Comparison of ENCODE assay signal across 1 cellular context in the genomic region with DNA sequence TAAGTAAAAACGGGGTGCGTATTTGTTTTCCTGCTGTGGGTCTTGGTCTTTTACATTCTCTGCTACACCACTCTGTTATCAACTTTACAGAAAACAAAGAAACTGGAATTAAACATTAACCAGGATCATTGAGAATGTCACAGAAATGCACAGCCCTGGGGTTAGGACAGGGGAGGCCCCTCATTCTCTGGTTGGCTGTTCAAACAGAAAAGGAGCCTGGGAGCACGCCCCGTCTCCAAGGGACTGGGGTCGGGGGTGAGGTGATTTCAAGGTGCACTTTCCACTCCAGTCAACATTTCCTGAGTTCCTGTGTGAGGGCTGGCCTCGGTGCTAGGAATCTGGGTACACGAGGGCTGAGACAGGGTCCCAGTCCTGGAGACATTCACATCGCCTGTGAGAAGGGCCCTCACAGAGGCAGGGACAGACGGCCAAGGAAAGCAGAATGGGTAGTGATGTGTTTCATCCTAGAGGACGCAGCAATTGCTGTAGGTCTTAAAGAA.
A peak's percentile ranks its signal among the peaks of the same experiment; 100 is the strongest.
TF ChIP-seq lines count a peak whose summit lies in the region.

No MANE protein-coding gene starts in this region.

TF ChIP-seq in HepG2, 621 proteins besides CTCF, POLR2A, EP300 and RAD21 (continued from another document and continues in another):
- TF ChIP-seq, protein P1, sequence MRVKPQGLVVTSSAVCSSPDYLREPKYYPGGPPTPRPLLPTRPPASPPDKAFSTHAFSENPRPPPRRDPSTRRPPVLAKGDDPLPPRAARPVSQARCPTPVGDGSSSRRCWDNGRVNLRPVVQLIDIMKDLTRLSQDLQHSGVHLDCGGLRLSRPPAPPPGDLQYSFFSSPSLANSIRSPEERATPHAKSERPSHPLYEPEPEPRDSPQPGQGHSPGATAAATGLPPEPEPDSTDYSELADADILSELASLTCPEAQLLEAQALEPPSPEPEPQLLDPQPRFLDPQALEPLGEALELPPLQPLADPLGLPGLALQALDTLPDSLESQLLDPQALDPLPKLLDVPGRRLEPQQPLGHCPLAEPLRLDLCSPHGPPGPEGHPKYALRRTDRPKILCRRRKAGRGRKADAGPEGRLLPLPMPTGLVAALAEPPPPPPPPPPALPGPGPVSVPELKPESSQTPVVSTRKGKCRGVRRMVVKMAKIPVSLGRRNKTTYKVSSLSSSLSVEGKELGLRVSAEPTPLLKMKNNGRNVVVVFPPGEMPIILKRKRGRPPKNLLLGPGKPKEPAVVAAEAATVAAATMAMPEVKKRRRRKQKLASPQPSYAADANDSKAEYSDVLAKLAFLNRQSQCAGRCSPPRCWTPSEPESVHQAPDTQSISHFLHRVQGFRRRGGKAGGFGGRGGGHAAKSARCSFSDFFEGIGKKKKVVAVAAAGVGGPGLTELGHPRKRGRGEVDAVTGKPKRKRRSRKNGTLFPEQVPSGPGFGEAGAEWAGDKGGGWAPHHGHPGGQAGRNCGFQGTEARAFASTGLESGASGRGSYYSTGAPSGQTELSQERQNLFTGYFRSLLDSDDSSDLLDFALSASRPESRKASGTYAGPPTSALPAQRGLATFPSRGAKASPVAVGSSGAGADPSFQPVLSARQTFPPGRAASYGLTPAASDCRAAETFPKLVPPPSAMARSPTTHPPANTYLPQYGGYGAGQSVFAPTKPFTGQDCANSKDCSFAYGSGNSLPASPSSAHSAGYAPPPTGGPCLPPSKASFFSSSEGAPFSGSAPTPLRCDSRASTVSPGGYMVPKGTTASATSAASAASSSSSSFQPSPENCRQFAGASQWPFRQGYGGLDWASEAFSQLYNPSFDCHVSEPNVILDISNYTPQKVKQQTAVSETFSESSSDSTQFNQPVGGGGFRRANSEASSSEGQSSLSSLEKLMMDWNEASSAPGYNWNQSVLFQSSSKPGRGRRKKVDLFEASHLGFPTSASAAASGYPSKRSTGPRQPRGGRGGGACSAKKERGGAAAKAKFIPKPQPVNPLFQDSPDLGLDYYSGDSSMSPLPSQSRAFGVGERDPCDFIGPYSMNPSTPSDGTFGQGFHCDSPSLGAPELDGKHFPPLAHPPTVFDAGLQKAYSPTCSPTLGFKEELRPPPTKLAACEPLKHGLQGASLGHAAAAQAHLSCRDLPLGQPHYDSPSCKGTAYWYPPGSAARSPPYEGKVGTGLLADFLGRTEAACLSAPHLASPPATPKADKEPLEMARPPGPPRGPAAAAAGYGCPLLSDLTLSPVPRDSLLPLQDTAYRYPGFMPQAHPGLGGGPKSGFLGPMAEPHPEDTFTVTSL (CRISPR knock-in tag; IDR thresholded peaks at IDR 0.05; ENCODE audit: borderline replicate concordance) = peak; percentile 82; the same call in 1 of the 2 replicates
- TF ChIP-seq ZSCAN25 (CRISPR knock-in tag; IDR thresholded peaks at IDR 0.05) (peak; percentile 45; the same call in 1 of the 2 replicates), POGZ (CRISPR knock-in tag; IDR thresholded peaks at IDR 0.05) (peak; percentile 55; the same call in 1 of the 2 replicates), PHF20 (CRISPR knock-in tag; IDR thresholded peaks at IDR 0.05) (no peak), ZNF670 (CRISPR knock-in tag; IDR thresholded peaks at IDR 0.05; ENCODE audit: borderline replicate concordance) (peak; percentile 67; the same call in 1 of the 2 replicates), RFXAP (CRISPR knock-in tag; IDR thresholded peaks at IDR 0.05; ENCODE audit: borderline replicate concordance) (peak; percentile 95), ZNF530 (CRISPR knock-in tag; IDR thresholded peaks at IDR 0.05; ENCODE audit: low read depth) (no peak), TCF7 (IDR thresholded peaks at IDR 0.05; ENCODE audit: low read depth) (peak; percentile 56), THAP11 (CRISPR knock-in tag; IDR thresholded peaks at IDR 0.05) (peak; percentile 38; the same call in 1 of the 2 replicates), PITX1 (CRISPR knock-in tag; IDR thresholded peaks at IDR 0.05) (peak; percentile 66; the same call in 1 of the 2 replicates), KDM2A (CRISPR knock-in tag; IDR thresholded peaks at IDR 0.05; ENCODE audit: borderline replicate concordance, low read depth) (peak; percentile 36; the same call in 1 of the 2 replicates), PHF5A (CRISPR knock-in tag; IDR thresholded peaks at IDR 0.05; ENCODE audit: low read depth, unreplicated experiment) (peak; percentile 48), NR2C2 (CRISPR knock-in tag; IDR thresholded peaks at IDR 0.05; ENCODE audit: borderline replicate concordance) (peak; percentile 45; the same call in 1 of the 2 replicates), POLR2AphosphoS5 (IDR thresholded peaks at IDR 0.05; ENCODE audit: low read depth, low read length) (peak; percentile 74), ASH2L (IDR thresholded peaks at IDR 0.05; ENCODE audit: insufficient read length, low read depth, low read length) (peak; percentile 32), KLF11 (CRISPR knock-in tag; IDR thresholded peaks at IDR 0.05) (peak; percentile 74; the same call in 1 of the 2 replicates), ZNF615 (CRISPR knock-in tag; IDR thresholded peaks at IDR 0.05; ENCODE audit: borderline replicate concordance) (peak; percentile 65; the same call in 1 of the 2 replicates), NR2F6 (IDR thresholded peaks at IDR 0.05) (peak; percentile 79), NR2F6 (CRISPR knock-in tag; IDR thresholded peaks at IDR 0.05) (peak; percentile 68), NCOA5 (CRISPR knock-in tag; IDR thresholded peaks at IDR 0.05) (no peak), RNF2 (conservative IDR thresholded peaks at IDR 0.05; ENCODE audit: low read depth) (no peak), FOXP1 (IDR thresholded peaks at IDR 0.05) (no peak), FOXP1 (CRISPR knock-in tag; IDR thresholded peaks at IDR 0.05) (peak; percentile 77; the same call in 1 of the 2 replicates), NKX3-1 (CRISPR knock-in tag; IDR thresholded peaks at IDR 0.05) (no peak), MED1 (CRISPR knock-in tag; IDR thresholded peaks at IDR 0.05) (peak; percentile 78), ZNF557 (CRISPR knock-in tag; IDR thresholded peaks at IDR 0.05) (no peak), SALL1 (CRISPR knock-in tag; IDR thresholded peaks at IDR 0.05) (peak; percentile 88), SAP130 (CRISPR knock-in tag; IDR thresholded peaks at IDR 0.05; ENCODE audit: low read depth) (peak; percentile 64), MIER3 (CRISPR knock-in tag; IDR thresholded peaks at IDR 0.05; ENCODE audit: borderline replicate concordance) (no peak), ZNF260 (CRISPR knock-in tag; IDR thresholded peaks at IDR 0.05; ENCODE audit: borderline replicate concordance, low read depth) (no peak), ZNF781 (CRISPR knock-in tag; IDR thresholded peaks at IDR 0.05; ENCODE audit: borderline replicate concordance, not compliant biosample characterization) (peak; percentile 61), ZEB1 (IDR thresholded peaks at IDR 0.05; ENCODE audit: insufficient replicate concordance, low read depth) (peak; percentile 29)
- TF ChIP-seq, protein P2, sequence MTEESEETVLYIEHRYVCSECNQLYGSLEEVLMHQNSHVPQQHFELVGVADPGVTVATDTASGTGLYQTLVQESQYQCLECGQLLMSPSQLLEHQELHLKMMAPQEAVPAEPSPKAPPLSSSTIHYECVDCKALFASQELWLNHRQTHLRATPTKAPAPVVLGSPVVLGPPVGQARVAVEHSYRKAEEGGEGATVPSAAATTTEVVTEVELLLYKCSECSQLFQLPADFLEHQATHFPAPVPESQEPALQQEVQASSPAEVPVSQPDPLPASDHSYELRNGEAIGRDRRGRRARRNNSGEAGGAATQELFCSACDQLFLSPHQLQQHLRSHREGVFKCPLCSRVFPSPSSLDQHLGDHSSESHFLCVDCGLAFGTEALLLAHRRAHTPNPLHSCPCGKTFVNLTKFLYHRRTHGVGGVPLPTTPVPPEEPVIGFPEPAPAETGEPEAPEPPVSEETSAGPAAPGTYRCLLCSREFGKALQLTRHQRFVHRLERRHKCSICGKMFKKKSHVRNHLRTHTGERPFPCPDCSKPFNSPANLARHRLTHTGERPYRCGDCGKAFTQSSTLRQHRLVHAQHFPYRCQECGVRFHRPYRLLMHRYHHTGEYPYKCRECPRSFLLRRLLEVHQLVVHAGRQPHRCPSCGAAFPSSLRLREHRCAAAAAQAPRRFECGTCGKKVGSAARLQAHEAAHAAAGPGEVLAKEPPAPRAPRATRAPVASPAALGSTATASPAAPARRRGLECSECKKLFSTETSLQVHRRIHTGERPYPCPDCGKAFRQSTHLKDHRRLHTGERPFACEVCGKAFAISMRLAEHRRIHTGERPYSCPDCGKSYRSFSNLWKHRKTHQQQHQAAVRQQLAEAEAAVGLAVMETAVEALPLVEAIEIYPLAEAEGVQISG (CRISPR knock-in tag; IDR thresholded peaks at IDR 0.05) = peak; percentile 24
- TF ChIP-seq, protein P3, sequence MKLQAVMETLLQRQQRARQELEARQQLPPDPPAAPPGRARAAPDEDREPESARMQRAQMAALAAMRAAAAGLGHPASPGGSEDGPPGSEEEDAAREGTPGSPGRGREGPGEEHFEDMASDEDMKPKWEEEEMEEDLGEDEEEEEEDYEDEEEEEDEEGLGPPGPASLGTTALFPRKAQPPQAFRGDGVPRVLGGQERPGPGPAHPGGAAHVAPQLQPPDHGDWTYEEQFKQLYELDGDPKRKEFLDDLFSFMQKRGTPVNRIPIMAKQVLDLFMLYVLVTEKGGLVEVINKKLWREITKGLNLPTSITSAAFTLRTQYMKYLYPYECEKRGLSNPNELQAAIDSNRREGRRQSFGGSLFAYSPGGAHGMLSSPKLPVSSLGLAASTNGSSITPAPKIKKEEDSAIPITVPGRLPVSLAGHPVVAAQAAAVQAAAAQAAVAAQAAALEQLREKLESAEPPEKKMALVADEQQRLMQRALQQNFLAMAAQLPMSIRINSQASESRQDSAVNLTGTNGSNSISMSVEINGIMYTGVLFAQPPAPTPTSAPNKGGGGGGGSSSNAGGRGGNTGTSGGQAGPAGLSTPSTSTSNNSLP (IDR thresholded peaks at IDR 0.05; ENCODE audit: low read depth, low read length) = 0 out of 2 replicates have a peak, but pooled peaks have one; percentile 13
- TF ChIP-seq, protein P4, sequence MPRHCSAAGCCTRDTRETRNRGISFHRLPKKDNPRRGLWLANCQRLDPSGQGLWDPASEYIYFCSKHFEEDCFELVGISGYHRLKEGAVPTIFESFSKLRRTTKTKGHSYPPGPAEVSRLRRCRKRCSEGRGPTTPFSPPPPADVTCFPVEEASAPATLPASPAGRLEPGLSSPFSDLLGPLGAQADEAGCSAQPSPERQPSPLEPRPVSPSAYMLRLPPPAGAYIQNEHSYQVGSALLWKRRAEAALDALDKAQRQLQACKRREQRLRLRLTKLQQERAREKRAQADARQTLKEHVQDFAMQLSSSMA (CRISPR knock-in tag; IDR thresholded peaks at IDR 0.05) = 0 out of 2 replicates have a peak, but pooled peaks have one; percentile 44
- TF ChIP-seq, protein P5, sequence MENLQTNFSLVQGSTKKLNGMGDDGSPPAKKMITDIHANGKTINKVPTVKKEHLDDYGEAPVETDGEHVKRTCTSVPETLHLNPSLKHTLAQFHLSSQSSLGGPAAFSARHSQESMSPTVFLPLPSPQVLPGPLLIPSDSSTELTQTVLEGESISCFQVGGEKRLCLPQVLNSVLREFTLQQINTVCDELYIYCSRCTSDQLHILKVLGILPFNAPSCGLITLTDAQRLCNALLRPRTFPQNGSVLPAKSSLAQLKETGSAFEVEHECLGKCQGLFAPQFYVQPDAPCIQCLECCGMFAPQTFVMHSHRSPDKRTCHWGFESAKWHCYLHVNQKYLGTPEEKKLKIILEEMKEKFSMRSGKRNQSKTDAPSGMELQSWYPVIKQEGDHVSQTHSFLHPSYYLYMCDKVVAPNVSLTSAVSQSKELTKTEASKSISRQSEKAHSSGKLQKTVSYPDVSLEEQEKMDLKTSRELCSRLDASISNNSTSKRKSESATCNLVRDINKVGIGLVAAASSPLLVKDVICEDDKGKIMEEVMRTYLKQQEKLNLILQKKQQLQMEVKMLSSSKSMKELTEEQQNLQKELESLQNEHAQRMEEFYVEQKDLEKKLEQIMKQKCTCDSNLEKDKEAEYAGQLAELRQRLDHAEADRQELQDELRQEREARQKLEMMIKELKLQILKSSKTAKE (CRISPR knock-in tag; IDR thresholded peaks at IDR 0.05; ENCODE audit: borderline replicate concordance) = peak; percentile 64; the same call in 1 of the 2 replicates
- TF ChIP-seq, protein P6, sequence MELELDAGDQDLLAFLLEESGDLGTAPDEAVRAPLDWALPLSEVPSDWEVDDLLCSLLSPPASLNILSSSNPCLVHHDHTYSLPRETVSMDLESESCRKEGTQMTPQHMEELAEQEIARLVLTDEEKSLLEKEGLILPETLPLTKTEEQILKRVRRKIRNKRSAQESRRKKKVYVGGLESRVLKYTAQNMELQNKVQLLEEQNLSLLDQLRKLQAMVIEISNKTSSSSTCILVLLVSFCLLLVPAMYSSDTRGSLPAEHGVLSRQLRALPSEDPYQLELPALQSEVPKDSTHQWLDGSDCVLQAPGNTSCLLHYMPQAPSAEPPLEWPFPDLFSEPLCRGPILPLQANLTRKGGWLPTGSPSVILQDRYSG (CRISPR knock-in tag; IDR thresholded peaks at IDR 0.05) = no peak
- TF ChIP-seq, protein P7, sequence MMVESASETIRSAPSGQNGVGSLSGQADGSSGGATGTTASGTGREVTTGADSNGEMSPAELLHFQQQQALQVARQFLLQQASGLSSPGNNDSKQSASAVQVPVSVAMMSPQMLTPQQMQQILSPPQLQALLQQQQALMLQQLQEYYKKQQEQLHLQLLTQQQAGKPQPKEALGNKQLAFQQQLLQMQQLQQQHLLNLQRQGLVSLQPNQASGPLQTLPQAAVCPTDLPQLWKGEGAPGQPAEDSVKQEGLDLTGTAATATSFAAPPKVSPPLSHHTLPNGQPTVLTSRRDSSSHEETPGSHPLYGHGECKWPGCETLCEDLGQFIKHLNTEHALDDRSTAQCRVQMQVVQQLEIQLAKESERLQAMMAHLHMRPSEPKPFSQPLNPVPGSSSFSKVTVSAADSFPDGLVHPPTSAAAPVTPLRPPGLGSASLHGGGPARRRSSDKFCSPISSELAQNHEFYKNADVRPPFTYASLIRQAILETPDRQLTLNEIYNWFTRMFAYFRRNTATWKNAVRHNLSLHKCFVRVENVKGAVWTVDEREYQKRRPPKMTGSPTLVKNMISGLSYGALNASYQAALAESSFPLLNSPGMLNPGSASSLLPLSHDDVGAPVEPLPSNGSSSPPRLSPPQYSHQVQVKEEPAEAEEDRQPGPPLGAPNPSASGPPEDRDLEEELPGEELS (CRISPR knock-in tag; IDR thresholded peaks at IDR 0.05) = peak; percentile 85
- TF ChIP-seq, protein P8, sequence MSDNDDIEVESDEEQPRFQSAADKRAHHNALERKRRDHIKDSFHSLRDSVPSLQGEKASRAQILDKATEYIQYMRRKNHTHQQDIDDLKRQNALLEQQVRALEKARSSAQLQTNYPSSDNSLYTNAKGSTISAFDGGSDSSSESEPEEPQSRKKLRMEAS (IDR thresholded peaks at IDR 0.05) = peak; percentile 45
- TF ChIP-seq, protein P9, sequence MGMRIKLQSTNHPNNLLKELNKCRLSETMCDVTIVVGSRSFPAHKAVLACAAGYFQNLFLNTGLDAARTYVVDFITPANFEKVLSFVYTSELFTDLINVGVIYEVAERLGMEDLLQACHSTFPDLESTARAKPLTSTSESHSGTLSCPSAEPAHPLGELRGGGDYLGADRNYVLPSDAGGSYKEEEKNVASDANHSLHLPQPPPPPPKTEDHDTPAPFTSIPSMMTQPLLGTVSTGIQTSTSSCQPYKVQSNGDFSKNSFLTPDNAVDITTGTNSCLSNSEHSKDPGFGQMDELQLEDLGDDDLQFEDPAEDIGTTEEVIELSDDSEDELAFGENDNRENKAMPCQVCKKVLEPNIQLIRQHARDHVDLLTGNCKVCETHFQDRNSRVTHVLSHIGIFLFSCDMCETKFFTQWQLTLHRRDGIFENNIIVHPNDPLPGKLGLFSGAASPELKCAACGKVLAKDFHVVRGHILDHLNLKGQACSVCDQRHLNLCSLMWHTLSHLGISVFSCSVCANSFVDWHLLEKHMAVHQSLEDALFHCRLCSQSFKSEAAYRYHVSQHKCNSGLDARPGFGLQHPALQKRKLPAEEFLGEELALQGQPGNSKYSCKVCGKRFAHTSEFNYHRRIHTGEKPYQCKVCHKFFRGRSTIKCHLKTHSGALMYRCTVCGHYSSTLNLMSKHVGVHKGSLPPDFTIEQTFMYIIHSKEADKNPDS (CRISPR knock-in tag; IDR thresholded peaks at IDR 0.05) = peak; percentile 40; the same call in 1 of the 2 replicates
